Comparison of ENCODE assay signal across 3 cellular contexts in genomic region chr6:160227769-160228161, GRCh38.
TF ChIP-seq lines count a peak whose summit lies in the region.

No MANE protein-coding gene starts in this region.

TF ChIP-seq in GM23338, 12 proteins besides CTCF, POLR2A, EP300 and RAD21 (continues in another document):
- TF ChIP-seq NANOG (IDR thresholded peaks at IDR 0.05; ENCODE audit: borderline replicate concordance): no peak
- TF ChIP-seq ZNF114 (CRISPR knock-in tag; IDR thresholded peaks at IDR 0.05): no peak
- no peak for TF ChIP-seq CREB1 (CRISPR knock-in tag; IDR thresholded peaks at IDR 0.05; ENCODE audit: low read depth)
- TF ChIP-seq ETS1 (IDR thresholded peaks at IDR 0.05): no peak
- no peak for TF ChIP-seq ZNF462 (CRISPR knock-in tag; IDR thresholded peaks at IDR 0.05)

TF ChIP-seq in WTC11, 78 proteins besides CTCF, POLR2A, EP300 and RAD21:
- TF ChIP-seq ZNF317 (CRISPR knock-in tag; IDR thresholded peaks at IDR 0.05; ENCODE audit: borderline replicate concordance, low read depth) (no peak), JAZF1 (CRISPR knock-in tag; IDR thresholded peaks at IDR 0.05) (no peak), ARID4B (CRISPR knock-in tag; IDR thresholded peaks at IDR 0.05; ENCODE audit: borderline replicate concordance) (no peak), ZNF121 (CRISPR knock-in tag; IDR thresholded peaks at IDR 0.05) (no peak), USF2 (CRISPR knock-in tag; IDR thresholded peaks at IDR 0.05) (no peak), TCF7 (CRISPR knock-in tag; IDR thresholded peaks at IDR 0.05; ENCODE audit: low read depth) (no peak), KAT7 (CRISPR knock-in tag; IDR thresholded peaks at IDR 0.05; ENCODE audit: borderline replicate concordance) (no peak), PREB (CRISPR knock-in tag; IDR thresholded peaks at IDR 0.05; ENCODE audit: borderline replicate concordance) (no peak), ATF1 (CRISPR knock-in tag; IDR thresholded peaks at IDR 0.05) (no peak), JUN (CRISPR knock-in tag; IDR thresholded peaks at IDR 0.05) (no peak), CREM (CRISPR knock-in tag; IDR thresholded peaks at IDR 0.05) (no peak), USF1 (CRISPR knock-in tag; IDR thresholded peaks at IDR 0.05) (no peak), GRHL2 (CRISPR knock-in tag; IDR thresholded peaks at IDR 0.05; ENCODE audit: insufficient replicate concordance, severe bottlenecking) (no peak), ETV6 (CRISPR knock-in tag; IDR thresholded peaks at IDR 0.05) (no peak)
- TF ChIP-seq, protein P1, sequence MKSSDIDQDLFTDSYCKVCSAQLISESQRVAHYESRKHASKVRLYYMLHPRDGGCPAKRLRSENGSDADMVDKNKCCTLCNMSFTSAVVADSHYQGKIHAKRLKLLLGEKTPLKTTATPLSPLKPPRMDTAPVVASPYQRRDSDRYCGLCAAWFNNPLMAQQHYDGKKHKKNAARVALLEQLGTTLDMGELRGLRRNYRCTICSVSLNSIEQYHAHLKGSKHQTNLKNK (CRISPR knock-in tag; IDR thresholded peaks at IDR 0.05): no peak
TF ChIP-seq in WTC11: peak in this region for 0.

TF ChIP-seq in H1, 55 proteins besides CTCF, POLR2A, EP300 and RAD21:
- TF ChIP-seq SRF (IDR thresholded peaks at IDR 0.05; ENCODE audit: low read depth, low read length): peak; percentile 92
- TF ChIP-seq NANOG (IDR thresholded peaks at IDR 0.05; ENCODE audit: insufficient read depth, low read depth, low read length, poor library complexity, severe bottlenecking): no peak
- TF ChIP-seq YY1 (IDR thresholded peaks at IDR 0.05; ENCODE audit: low read depth, low read length): peak; percentile 28; the same call in 1 of the 2 replicates
- TF ChIP-seq TBP (IDR thresholded peaks at IDR 0.05; ENCODE audit: low read depth, low read length): no peak
- no peak for TF ChIP-seq CBX5 (IDR thresholded peaks at IDR 0.05; ENCODE audit: low read depth, low read length)
- no peak for TF ChIP-seq ZNF274 (IDR thresholded peaks at IDR 0.05; ENCODE audit: borderline replicate concordance, extremely low read depth, low read length)
- TF ChIP-seq RBBP5 (IDR thresholded peaks at IDR 0.05; ENCODE audit: borderline replicate concordance, low read depth, low read length): no peak
